ENCODE assay signal across 17 cellular contexts in the genomic region with DNA sequence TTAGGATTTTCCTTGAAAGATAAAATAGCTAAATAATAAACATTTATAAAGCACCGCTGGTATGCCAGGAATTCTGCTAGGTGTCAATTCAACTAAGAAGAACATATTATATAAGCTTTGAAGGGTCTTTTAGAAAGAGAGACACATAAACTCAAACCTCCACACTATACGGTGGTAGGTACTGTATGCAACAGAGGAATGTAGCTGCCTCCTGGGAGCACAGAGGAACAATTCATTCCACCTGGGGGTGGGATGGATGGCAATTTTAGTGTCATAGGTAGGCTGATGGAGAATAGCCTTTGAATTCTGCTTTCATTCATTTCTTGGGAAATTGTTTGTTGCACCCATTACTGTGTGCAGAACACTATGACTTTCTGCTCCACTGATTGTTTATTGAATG.
A peak's percentile ranks its signal among the peaks of the same experiment; 100 is the strongest.
DNase-seq lines count a peak whose midpoint lies in the region; TF ChIP-seq lines count a peak whose summit lies in the region.
"Had no signal": no experiment of that assay in that cellular context is flagged by ENCODE, and none has a peak within 500 bp of the region (broad histone marks: within the 10 kb centered on the region; RNA-seq: fewer than 3 reads in every experiment).

No MANE protein-coding gene starts in this region.

- H3K27me3 Mint-ChIP-seq in glutamatergic neuron (ENCODE audit: unreplicated experiment) (no peaks in the 10 kb centered on the region), nephron progenitor cell (ENCODE audit: low read depth, poor library complexity) (no peaks in the 10 kb centered on the region)
- H3K27me3 Mint-ChIP-seq: CD4-positive, alpha-beta T cell; CD8-positive, alpha-beta memory T cell had no signal

- peak overlapping the region; percentile 14 for H3K4me3 Mint-ChIP-seq in glutamatergic neuron (ENCODE audit: unreplicated experiment)
- no peak overlapping the region for H3K4me3 Mint-ChIP-seq in nephron progenitor cell
- H3K4me3 Mint-ChIP-seq: CD4-positive, alpha-beta T cell; CD8-positive, alpha-beta memory T cell had no signal

- no peaks in the 10 kb centered on the region for H4K20me1 ChIP-seq in osteoblast (ENCODE audit: insufficient read depth, low read length)
- H4K20me1 ChIP-seq: BLaER1 treated with 17β-estradiol and CSF1 and Interleukin-3, amounts not matched to agents 10 nM and 100 nM had no signal

- H3K9me3 Mint-ChIP-seq in glutamatergic neuron (ENCODE audit: unreplicated experiment) (no peaks in the 10 kb centered on the region), nephron progenitor cell (no peaks in the 10 kb centered on the region)
- H3K9me3 Mint-ChIP-seq: CD4-positive, alpha-beta T cell had no signal

- intact Hi-C loops in left ventricle myocardium inferior (cut with micrococcal nuclease): no loop called here

- H3K27ac ChIP-seq in SJCRH30: peak overlapping the region; percentile 54
- no peak overlapping the region for H3K27ac ChIP-seq in left ventricle myocardium inferior (replicated peaks)
- H3K27ac ChIP-seq in osteoblast (ENCODE audit: low read depth, low read length): no peak overlapping the region
- H3K27ac ChIP-seq: 22Rv1; BLaER1 treated with 17β-estradiol and CSF1 and Interleukin-3, amounts not matched to agents 10 nM and 100 nM had no signal

- TF ChIP-seq CTCF in glutamatergic neuron (IDR thresholded peaks at IDR 0.05; ENCODE audit: partially characterized antibody, unreplicated experiment): no peak
- TF ChIP-seq CTCF in nephron progenitor cell (IDR thresholded peaks at IDR 0.05): no peak
- no peak for TF ChIP-seq CTCF in left ventricle myocardium inferior (IDR thresholded peaks at IDR 0.05; ENCODE audit: borderline replicate concordance)
- TF ChIP-seq CTCF in osteoblast (IDR thresholded peaks at IDR 0.05; ENCODE audit: extremely low read depth, low read depth, low read length): no peak

- H3K4me3 ChIP-seq in SJCRH30: no peak overlapping the region
- no peak overlapping the region for H3K4me3 ChIP-seq in left ventricle myocardium inferior
- no peak overlapping the region for H3K4me3 ChIP-seq in osteoblast (ENCODE audit: insufficient read depth, low read length)
- H3K4me3 ChIP-seq: BLaER1 treated with 17β-estradiol and CSF1 and Interleukin-3, amounts not matched to agents 10 nM and 100 nM had no signal

- H2AFZ ChIP-seq in osteoblast (ENCODE audit: low read length): no peak overlapping the region

- DNase-seq in DMS53 (lab: John Stamatoyannopoulos, UW) (peak; percentile 29), SJCRH30 (no peak), glutamatergic neuron (no peak), nephron progenitor cell (no peak), left ventricle myocardium inferior (no peak), mucosa of gallbladder (ENCODE audit: low spot score) (no peak), osteoblast (ENCODE audit: insufficient read length, low spot score, missing footprints) (no peak)
- DNase-seq: AML-193; BE2C; CD4-positive, alpha-beta T cell; CD8-positive, alpha-beta memory T cell; DMS 273 treated with DMSO at 0.1 percent for 48 hours; DND-41; H7 had no signal

- H3K79me2 ChIP-seq in osteoblast (ENCODE audit: insufficient read depth, low read length): no peaks in the 10 kb centered on the region

- peaks cover 22% of the 10 kb centered on the region for H3K4me1 Mint-ChIP-seq in glutamatergic neuron (ENCODE audit: low read depth, unreplicated experiment)
- H3K4me1 Mint-ChIP-seq in nephron progenitor cell: peaks cover 52% of the 10 kb centered on the region
- H3K4me1 Mint-ChIP-seq: CD14-positive monocyte; CD8-positive, alpha-beta memory T cell had no signal

- no peaks in the 10 kb centered on the region for H3K9me3 ChIP-seq in SJCRH30 (replicated peaks)
- H3K9me3 ChIP-seq in left ventricle myocardium inferior (replicated peaks): no peaks in the 10 kb centered on the region
- H3K9me3 ChIP-seq in osteoblast (ENCODE audit: low read depth, low read length): no peaks in the 10 kb centered on the region
- H3K9me3 ChIP-seq: BE2C; BLaER1 treated with 17β-estradiol and CSF1 and Interleukin-3, amounts not matched to agents 10 nM and 100 nM had no signal

- no peak overlapping the region for H3K4me2 ChIP-seq in osteoblast (ENCODE audit: insufficient read depth, low read length)
- H3K4me2 ChIP-seq: BLaER1 treated with 17β-estradiol and CSF1 and Interleukin-3, amounts not matched to agents 10 nM and 100 nM had no signal

- H3K36me3 ChIP-seq in SJCRH30 (no peaks in the 10 kb centered on the region), left ventricle myocardium inferior (no peaks in the 10 kb centered on the region), osteoblast (ENCODE audit: insufficient read depth, low read length) (no peaks in the 10 kb centered on the region)
- H3K36me3 ChIP-seq: BE2C; BLaER1 treated with 17β-estradiol and CSF1 and Interleukin-3, amounts not matched to agents 10 nM and 100 nM had no signal

- H3K27me3 ChIP-seq in SJCRH30: no peaks in the 10 kb centered on the region
- peaks cover 4% of the 10 kb centered on the region for H3K27me3 ChIP-seq in left ventricle myocardium inferior (ENCODE audit: low read depth)
- no peaks in the 10 kb centered on the region for H3K27me3 ChIP-seq in osteoblast (ENCODE audit: insufficient read depth, low read length)
- H3K27me3 ChIP-seq: BLaER1 treated with 17β-estradiol and CSF1 and Interleukin-3, amounts not matched to agents 10 nM and 100 nM had no signal

- H3K4me1 ChIP-seq in SJCRH30 (peaks cover 19% of the 10 kb centered on the region), left ventricle myocardium inferior (no peaks in the 10 kb centered on the region), osteoblast (ENCODE audit: insufficient read depth, low read length) (no peaks in the 10 kb centered on the region)
- H3K4me1 ChIP-seq: BE2C; BLaER1 treated with 17β-estradiol and CSF1 and Interleukin-3, amounts not matched to agents 10 nM and 100 nM had no signal

- H3K36me3 Mint-ChIP-seq in glutamatergic neuron (ENCODE audit: unreplicated experiment): no peaks in the 10 kb centered on the region
- no peaks in the 10 kb centered on the region for H3K36me3 Mint-ChIP-seq in nephron progenitor cell (ENCODE audit: low read depth)
- H3K36me3 Mint-ChIP-seq: CD14-positive monocyte; CD8-positive, alpha-beta memory T cell had no signal

- H3K27ac Mint-ChIP-seq in glutamatergic neuron (ENCODE audit: unreplicated experiment) (peak overlapping the region; percentile 73), nephron progenitor cell (peak overlapping the region; percentile 60)
- H3K27ac Mint-ChIP-seq: CD14-positive monocyte; CD4-positive, alpha-beta T cell; CD8-positive, alpha-beta memory T cell had no signal
